Comparison of ENCODE assay signal across 16 cellular contexts in the genomic region with DNA sequence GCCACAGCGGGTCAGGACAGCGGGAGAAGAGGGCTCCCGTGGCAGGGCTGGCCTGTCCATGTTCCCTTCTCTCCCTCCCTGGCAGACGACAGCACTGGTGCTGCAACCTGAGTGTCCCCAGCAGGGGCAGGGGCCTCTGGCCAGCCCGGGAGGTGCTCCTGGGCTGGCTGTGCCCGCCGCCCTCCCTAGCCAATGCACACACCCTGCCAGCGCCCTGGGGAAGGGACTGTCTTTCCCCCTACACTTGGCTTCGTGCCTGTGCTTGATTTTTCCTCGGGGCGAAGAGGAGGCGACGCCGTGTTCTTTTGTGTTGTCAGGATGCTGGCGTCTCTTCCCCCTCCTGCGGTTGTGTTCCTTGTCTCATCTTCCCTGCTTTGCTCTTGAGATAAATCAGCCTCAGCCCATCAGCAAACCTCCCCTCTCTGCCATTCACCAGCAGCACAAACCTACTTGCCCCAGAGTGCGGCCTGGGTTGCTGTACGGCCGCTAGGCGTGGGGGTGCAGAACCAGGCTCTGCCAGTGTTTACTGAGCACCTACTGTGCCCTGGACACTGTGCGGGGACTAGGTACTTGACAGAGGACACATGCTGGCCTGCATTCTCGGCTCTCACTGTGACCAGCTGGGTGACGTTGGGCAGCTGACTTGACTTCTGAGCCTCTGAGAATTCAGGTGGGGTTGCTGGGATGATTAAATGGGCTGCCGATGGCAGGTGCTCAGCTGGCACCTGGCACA.
DNase-seq lines count a peak whose midpoint lies in the region; ATAC-seq and TF ChIP-seq lines count a peak whose summit lies in the region.
"Had no signal": no experiment of that assay in that cellular context is flagged by ENCODE, and none has a peak within 500 bp of the region (broad histone marks: within the 10 kb centered on the region; RNA-seq: fewer than 3 reads in every experiment).

No MANE protein-coding gene starts in this region.

- H3K4me1 Mint-ChIP-seq in MCF 10A (ENCODE audit: insufficient read depth, unreplicated experiment) = peaks cover 30% of the 10 kb centered on the region

- H3K36me3 ChIP-seq in breast epithelium (no peaks in the 10 kb centered on the region), lower lobe of right lung (no peaks in the 10 kb centered on the region)
- H3K36me3 ChIP-seq: left ventricle myocardium inferior had no signal

- no peaks in the 10 kb centered on the region for H3K9me3 ChIP-seq in breast epithelium
- no peaks in the 10 kb centered on the region for H3K9me3 ChIP-seq in lower lobe of right lung
- H3K9me3 ChIP-seq: left ventricle myocardium inferior had no signal

- no peaks in the 10 kb centered on the region for H3K27me3 Mint-ChIP-seq in MCF 10A (ENCODE audit: insufficient read depth, unreplicated experiment)

- H3K36me3 Mint-ChIP-seq in MCF 10A (ENCODE audit: insufficient read depth, unreplicated experiment) = no peaks in the 10 kb centered on the region
- H3K36me3 Mint-ChIP-seq: natural killer cell treated with Interleukin-12 subunit alpha and Interleukin-12 subunit beta and Interleukin-15 and Interleukin-18, amount 100 ng/mL, for 72 hours had no signal

- peaks cover 14% of the 10 kb centered on the region for H3K9me3 Mint-ChIP-seq in MCF 10A (ENCODE audit: unreplicated experiment)

- CTCF ChIA-PET in MCF 10A (lab: Yijun Ruan, JAX) = no interaction called here

- no peak for ATAC-seq in GM18511 (IDR thresholded peaks at IDR 0.05; ENCODE audit: unreplicated experiment)
- ATAC-seq in lower lobe of right lung = no peak
- ATAC-seq: stimulated activated naive CD8-positive, alpha-beta T cell treated with anti-CD3 and anti-CD28 coated beads, Interleukin-15, Interleukin-2, amounts not matched to agents 100 U/mL and 50 U/mL, for 24 hours had no signal

- POLR2A ChIA-PET in MCF 10A (lab: Yijun Ruan, JAX) = interaction anchor here (1.4 to 1.6 kb wide), 3 partner anchors 15 to 263 kb away, joined by 3 to 4 read pairs (median 3); a partner anchor contains a TSS

- H3K4me3 ChIP-seq in breast epithelium (no peak overlapping the region), lower lobe of right lung (no peak overlapping the region)
- H3K4me3 ChIP-seq: left ventricle myocardium inferior, smooth muscle cell had no signal

- BruUV-seq in MCF 10A (replicated peaks; lab: Mats Ljungman, UMichigan) = no TSS peak

- no peaks in the 10 kb centered on the region for H3K27me3 ChIP-seq in breast epithelium
- H3K27me3 ChIP-seq in lower lobe of right lung (ENCODE audit: low read depth) = no peaks in the 10 kb centered on the region

- no peak overlapping the region for H3K27ac Mint-ChIP-seq in MCF 10A (ENCODE audit: low read depth, unreplicated experiment)
- H3K27ac Mint-ChIP-seq: activated naive CD4-positive, alpha-beta T cell treated with anti-CD3 and anti-CD28 coated beads for 36 hours; natural killer cell treated with Interleukin-12 subunit alpha and Interleukin-12 subunit beta and Interleukin-15 and Interleukin-18, amount 100 ng/mL, for 72 hours had no signal

- peaks cover 2 to 32% of the 10 kb centered on the region in 2 donors for H3K4me1 ChIP-seq in breast epithelium
- peaks cover 19% of the 10 kb centered on the region for H3K4me1 ChIP-seq in lower lobe of right lung

- H3K27ac ChIP-seq in breast epithelium (peak overlapping the region; percentile 56 to 72), lower lobe of right lung (no peak overlapping the region)
- H3K27ac ChIP-seq: left ventricle myocardium inferior had no signal

- TF ChIP-seq POLR2A in breast epithelium (IDR thresholded peaks at IDR 0.05) = no peak

- intact Hi-C loops in breast epithelium (cut with DNase I; ENCODE audit: low total_unique reads) = no loop called here
- intact Hi-C loops in MCF 10A (cut with micrococcal nuclease) = loop anchor here (2.0 kb wide), 1 partner anchor 261 kb away; no protein-coding TSS in a partner anchor
- intact Hi-C loops in lower lobe of right lung (cut with DNase I) = no loop called here

- TF ChIP-seq CTCF in breast epithelium (IDR thresholded peaks at IDR 0.05) (peak in 1 of 3 donors; percentile 18), MCF 10A (IDR thresholded peaks at IDR 0.05; ENCODE audit: unreplicated experiment) (no peak), lower lobe of right lung (IDR thresholded peaks at IDR 0.05) (no peak)

- H3K4me3 Mint-ChIP-seq in MCF 10A (ENCODE audit: unreplicated experiment) = no peak overlapping the region
- H3K4me3 Mint-ChIP-seq: activated naive CD4-positive, alpha-beta T cell treated with anti-CD3 and anti-CD28 coated beads for 36 hours; natural killer cell treated with Interleukin-12 subunit alpha and Interleukin-12 subunit beta and Interleukin-15 and Interleukin-18, amount 100 ng/mL, for 72 hours had no signal

- peak in 1 of 2 donors; percentile 69 for DNase-seq in breast epithelium (ENCODE audit: low spot score in 2 of 2)
- DNase-seq in MCF 10A (ENCODE audit: unreplicated experiment) = no peak
- peak; percentile 71 for DNase-seq in left kidney (ENCODE audit: low read depth, low spot score)
- DNase-seq in cortex of kidney (lab: John Stamatoyannopoulos, UW) = no peak
- no peak for DNase-seq in lower lobe of right lung
- no peak for DNase-seq in medulla oblongata (ENCODE audit: extremely low spot score)
- DNase-seq: activated CD8-positive, alpha-beta memory T cell treated with anti-CD3 and anti-CD28 coated beads, Interleukin-2, amount 50 U/mL, for 4 hours; activated naive CD4-positive, alpha-beta T cell treated with anti-CD3 and anti-CD28 coated beads for 36 hours; KG1; left ventricle myocardium inferior; NCI-H2029; stimulated activated naive CD8-positive, alpha-beta T cell treated with anti-CD3 and anti-CD28 coated beads, Interleukin-15, Interleukin-2, amounts not matched to agents 100 U/mL and 50 U/mL, for 24 hours had no signal

TF ChIP-seq in PFSK-1, 5 proteins besides CTCF, POLR2A, EP300 and RAD21:
- TF ChIP-seq FOXP2 (optimal IDR thresholded peaks at IDR 0.05; ENCODE audit: borderline replicate concordance, extremely low read depth, extremely low read length, insufficient read depth) = peak; percentile 47
- TF ChIP-seq POLR2AphosphoS5 (IDR thresholded peaks at IDR 0.05; ENCODE audit: low read depth, low read length) = no peak
TF ChIP-seq in PFSK-1: peak in this region for 1.
